Comparison of ENCODE assay signal across 8 cellular contexts in the genomic region with DNA sequence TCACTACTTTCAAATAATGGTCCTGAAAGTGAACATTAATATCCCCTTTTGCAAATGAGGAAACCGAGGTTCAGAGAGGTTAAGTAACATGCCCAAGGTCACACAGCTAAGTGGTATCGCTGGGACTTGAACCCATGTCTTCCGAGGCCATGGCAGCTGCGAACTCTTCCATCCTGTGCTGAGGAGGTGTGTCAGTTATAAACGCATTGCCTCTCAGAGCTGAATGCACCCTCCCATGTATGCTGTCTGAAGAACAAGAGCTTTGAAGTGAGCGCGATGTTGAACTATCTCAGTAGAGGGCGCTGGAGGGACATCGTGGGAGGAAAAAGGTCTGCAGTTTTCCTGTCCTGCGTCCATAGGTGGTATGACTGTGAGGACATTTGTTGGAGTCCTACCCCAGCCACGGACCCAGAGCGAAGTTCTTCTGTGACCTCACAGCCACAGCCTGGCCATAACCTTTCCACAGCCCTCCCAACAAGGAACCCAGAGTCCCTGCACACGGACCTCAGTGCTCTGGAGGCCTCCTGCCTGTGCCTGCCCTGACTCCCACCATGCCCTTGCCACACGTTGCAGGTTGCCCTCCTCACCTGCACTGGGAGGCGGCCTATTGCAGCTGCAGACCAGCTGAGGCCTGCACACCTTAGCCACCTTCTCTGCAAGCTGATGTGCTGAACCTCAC. TPM values are rescaled to one million over a fixed set of nuclear protein-coding genes. Genes with fewer than 3 reads are reported as not detected.
A peak's percentile ranks its signal among the peaks of the same experiment; 100 is the strongest.
DNase-seq lines count a peak whose midpoint lies in the region; ATAC-seq and TF ChIP-seq lines count a peak whose summit lies in the region.

No MANE protein-coding gene starts in this region.

- H3K9ac ChIP-seq in neural cell (ENCODE audit: low read length), result no peak overlapping the region

- H3F3A ChIP-seq in neural cell (ENCODE audit: insufficient read depth, low read length, poor library complexity, severe bottlenecking), result no peaks in the 10 kb centered on the region

- no peak for TF ChIP-seq RAD21 in neural cell (conservative IDR thresholded peaks at IDR 0.05)

- no peaks in the 10 kb centered on the region for H3K36me3 Mint-ChIP-seq in activated T-cell treated with anti-CD3 and anti-CD28 coated beads, Interleukin-2, amount 50 U/mL, for 4 hours (ENCODE audit: insufficient read depth)

- no peak overlapping the region for H3K27ac ChIP-seq in Panc1 (ENCODE audit: low read length)
- no peak overlapping the region for H3K27ac ChIP-seq in neural cell (ENCODE audit: low read length)

- no peaks in the 10 kb centered on the region for H3K27me3 ChIP-seq in Panc1 (ENCODE audit: control insufficient read depth, insufficient read depth, low read length)
- no peaks in the 10 kb centered on the region for H3K27me3 ChIP-seq in neural cell (ENCODE audit: insufficient read depth, low read depth, low read length)

- H3K9me2 ChIP-seq in neural cell (ENCODE audit: insufficient read depth, low read length), result no peaks in the 10 kb centered on the region

- TF ChIP-seq EP300 in neural cell (conservative IDR thresholded peaks at IDR 0.05; ENCODE audit: poor library complexity, severe bottlenecking), result no peak

- 0 out of 2 replicates have a peak, but pooled peaks cover 2% of the 10 kb centered on the region for H3K4me1 ChIP-seq in Panc1 (ENCODE audit: control insufficient read depth, insufficient read depth, low read length)

- no peaks in the 10 kb centered on the region for H3K9me3 Mint-ChIP-seq in activated T-cell treated with anti-CD3 and anti-CD28 coated beads, Interleukin-2, amount 50 U/mL, for 4 hours
- H3K9me3 Mint-ChIP-seq in stimulated activated naive CD8-positive, alpha-beta T cell treated with anti-CD3 and anti-CD28 coated beads, Interleukin-15, amount 100 ng/mL, for 72 hours, result no peaks in the 10 kb centered on the region

- no peak overlapping the region for H3K4me3 Mint-ChIP-seq in activated T-cell treated with anti-CD3 and anti-CD28 coated beads, Interleukin-2, amount 50 U/mL, for 4 hours
- H3K4me3 Mint-ChIP-seq in stimulated activated naive CD8-positive, alpha-beta T cell treated with anti-CD3 and anti-CD28 coated beads, Interleukin-15, amount 100 ng/mL, for 72 hours, result no peak overlapping the region

- H3K4me3 ChIP-seq in Panc1 (ENCODE audit: low read depth in 2 of 2, low read length in 2 of 2) (peak overlapping the region in 1 of 2 experiments; percentile 15; a peak in 1 of 4 replicates), neural cell (ENCODE audit: low read length) (no peak overlapping the region)

- DNase-seq in AML-193 (lab: John Stamatoyannopoulos, UW) (peak; percentile 75 to 78), Kasumi-1 (lab: John Stamatoyannopoulos, UW) (peak; percentile 83 to 89), Panc1 (ENCODE audit: low read depth, low spot score) (peak; percentile 65), fibroblast of peridontal ligament (ENCODE audit: extremely low read depth) (peak; percentile 86)
- DNase-seq in activated T-cell treated with anti-CD3 and anti-CD28 coated beads, Interleukin-2, amount 50 U/mL, for 4 hours, result peak; percentile 45
- DNase-seq in stimulated activated naive CD8-positive, alpha-beta T cell treated with anti-CD3 and anti-CD28 coated beads, Interleukin-15, amount 100 ng/mL, for 72 hours, result peak; percentile 65 to 74

- in situ Hi-C loops in Panc1 (cut with HindIII; ENCODE audit: low pct_unique_long_range_greater_than_20kb, low sequenced_read_pairs), result no loop called here

- no peaks in the 10 kb centered on the region for H3K79me2 ChIP-seq in neural cell (replicated peaks; ENCODE audit: insufficient read depth, low read length)

- H3K9me3 ChIP-seq in Panc1 (ENCODE audit: control insufficient read depth, insufficient read depth, low read depth, low read length) (no peaks in the 10 kb centered on the region), neural cell (ENCODE audit: low read length) (no peaks in the 10 kb centered on the region)

- ATAC-seq in GM19395 (IDR thresholded peaks at IDR 0.05; ENCODE audit: unreplicated experiment), result peak; percentile 81
- peak; percentile 91 for ATAC-seq in Panc1
- ATAC-seq in activated T-cell treated with anti-CD3 and anti-CD28 coated beads, Interleukin-2, amount 50 U/mL, for 4 hours, result peak; percentile 74 to 81
- peak; percentile 88 for ATAC-seq in stimulated activated naive CD8-positive, alpha-beta T cell treated with anti-CD3 and anti-CD28 coated beads, Interleukin-15, amount 100 ng/mL, for 72 hours

- no TSS peak for BruUV-seq in Panc1 (replicated peaks; lab: Mats Ljungman, UMichigan)

- H3K27ac Mint-ChIP-seq in stimulated activated naive CD8-positive, alpha-beta T cell treated with anti-CD3 and anti-CD28 coated beads, Interleukin-15, amount 100 ng/mL, for 72 hours, result peak overlapping the region; percentile 42 to 64

- H4K20me1 ChIP-seq in neural cell (ENCODE audit: insufficient read depth), result no peaks in the 10 kb centered on the region

- TF ChIP-seq CTCF in Panc1 (IDR thresholded peaks at IDR 0.05) (peak; percentile 89), neural cell (IDR thresholded peaks at IDR 0.05; ENCODE audit: poor library complexity, severe bottlenecking) (peak; percentile 34)

- H3K36me3 ChIP-seq in Panc1 (ENCODE audit: control insufficient read depth, insufficient read depth, low read length), result no peaks in the 10 kb centered on the region
- no peaks in the 10 kb centered on the region for H3K36me3 ChIP-seq in neural cell (ENCODE audit: insufficient read depth, low read length)

- no peak overlapping the region for H3K4me2 ChIP-seq in neural cell (ENCODE audit: low read length)

- POLR2A ChIA-PET in Panc1 (lab: Charles Lee), result no interaction called here

- no peak overlapping the region for H2AFZ ChIP-seq in neural cell (ENCODE audit: low read depth, low read length)

- intact Hi-C loops in Panc1 (cut with micrococcal nuclease; ENCODE audit: unreplicated experiment), result loop anchor here (5.0 to 10.0 kb wide), 3 partner anchors 72 to 337 kb away; no protein-coding TSS in a partner anchor

- H3K4me1 Mint-ChIP-seq in activated T-cell treated with anti-CD3 and anti-CD28 coated beads, Interleukin-2, amount 50 U/mL, for 4 hours (ENCODE audit: low read depth), result peaks cover 5% of the 10 kb centered on the region
- H3K4me1 Mint-ChIP-seq in stimulated activated naive CD8-positive, alpha-beta T cell treated with anti-CD3 and anti-CD28 coated beads, Interleukin-15, amount 100 ng/mL, for 72 hours, result peaks cover 13% of the 10 kb centered on the region

- CTCF ChIA-PET in Panc1 (lab: Charles Lee), result interaction anchor here (0.6 to 1.4 kb wide), 8 partner anchors 8 to 134 kb away, joined by 3 to 22 read pairs (median 4); a partner anchor contains a TSS

- H3K27me3 Mint-ChIP-seq in activated T-cell treated with anti-CD3 and anti-CD28 coated beads, Interleukin-2, amount 50 U/mL, for 4 hours (ENCODE audit: low read depth), result peaks cover 10% of the 10 kb centered on the region
- H3K27me3 Mint-ChIP-seq in stimulated activated naive CD8-positive, alpha-beta T cell treated with anti-CD3 and anti-CD28 coated beads, Interleukin-15, amount 100 ng/mL, for 72 hours, result peaks cover 24% of the 10 kb centered on the region

TF ChIP-seq in neural cell, 6 proteins besides CTCF, POLR2A, EP300 and RAD21:
- no peak for TF ChIP-seq MXI1 (conservative IDR thresholded peaks at IDR 0.05; ENCODE audit: poor library complexity, severe bottlenecking)
- TF ChIP-seq, protein P1, sequence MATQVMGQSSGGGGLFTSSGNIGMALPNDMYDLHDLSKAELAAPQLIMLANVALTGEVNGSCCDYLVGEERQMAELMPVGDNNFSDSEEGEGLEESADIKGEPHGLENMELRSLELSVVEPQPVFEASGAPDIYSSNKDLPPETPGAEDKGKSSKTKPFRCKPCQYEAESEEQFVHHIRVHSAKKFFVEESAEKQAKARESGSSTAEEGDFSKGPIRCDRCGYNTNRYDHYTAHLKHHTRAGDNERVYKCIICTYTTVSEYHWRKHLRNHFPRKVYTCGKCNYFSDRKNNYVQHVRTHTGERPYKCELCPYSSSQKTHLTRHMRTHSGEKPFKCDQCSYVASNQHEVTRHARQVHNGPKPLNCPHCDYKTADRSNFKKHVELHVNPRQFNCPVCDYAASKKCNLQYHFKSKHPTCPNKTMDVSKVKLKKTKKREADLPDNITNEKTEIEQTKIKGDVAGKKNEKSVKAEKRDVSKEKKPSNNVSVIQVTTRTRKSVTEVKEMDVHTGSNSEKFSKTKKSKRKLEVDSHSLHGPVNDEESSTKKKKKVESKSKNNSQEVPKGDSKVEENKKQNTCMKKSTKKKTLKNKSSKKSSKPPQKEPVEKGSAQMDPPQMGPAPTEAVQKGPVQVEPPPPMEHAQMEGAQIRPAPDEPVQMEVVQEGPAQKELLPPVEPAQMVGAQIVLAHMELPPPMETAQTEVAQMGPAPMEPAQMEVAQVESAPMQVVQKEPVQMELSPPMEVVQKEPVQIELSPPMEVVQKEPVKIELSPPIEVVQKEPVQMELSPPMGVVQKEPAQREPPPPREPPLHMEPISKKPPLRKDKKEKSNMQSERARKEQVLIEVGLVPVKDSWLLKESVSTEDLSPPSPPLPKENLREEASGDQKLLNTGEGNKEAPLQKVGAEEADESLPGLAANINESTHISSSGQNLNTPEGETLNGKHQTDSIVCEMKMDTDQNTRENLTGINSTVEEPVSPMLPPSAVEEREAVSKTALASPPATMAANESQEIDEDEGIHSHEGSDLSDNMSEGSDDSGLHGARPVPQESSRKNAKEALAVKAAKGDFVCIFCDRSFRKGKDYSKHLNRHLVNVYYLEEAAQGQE (IDR thresholded peaks at IDR 0.05; ENCODE audit: borderline replicate concordance), result no peak
- no peak for TF ChIP-seq SMC3 (conservative IDR thresholded peaks at IDR 0.05; ENCODE audit: poor library complexity)
- no peak for TF ChIP-seq TAF1 (IDR thresholded peaks at IDR 0.05; ENCODE audit: low read depth)
- TF ChIP-seq EZH2 (IDR thresholded peaks at IDR 0.05; ENCODE audit: borderline replicate concordance, insufficient read depth, low read length, poor library complexity, severe bottlenecking), result no peak
- TF ChIP-seq POLR2AphosphoS5 (IDR thresholded peaks at IDR 0.05), result no peak
TF ChIP-seq in neural cell: peak in this region for 0.

RNA-seq across cellular contexts. Expression of a gene that starts 7.5 kb away (rescaled TPM):
- total RNA-seq in Panc1 (2021; ENCODE audit: unreplicated experiment), result not detected
- not detected for polyA plus RNA-seq in Panc1 (2012; ENCODE audit: insufficient read length)
- total RNA-seq in activated T-cell treated with anti-CD3 and anti-CD28 coated beads, Interleukin-2, amount 50 U/mL, for 4 hours, result not detected
- not detected in 2 replicates for polyA plus RNA-seq in neural cell
- not detected in 2 replicates for polyA minus RNA-seq in neural cell

RNA-seq across cellular contexts. Expression of a gene that starts 22.9 kb away (rescaled TPM):
- total RNA-seq in Panc1 (2021; ENCODE audit: unreplicated experiment), result not detected
- not detected for polyA plus RNA-seq in Panc1 (2012; ENCODE audit: insufficient read length)
- under 1 TPM in 1 of 3 donors, not detected in 2; 0.13 TPM for total RNA-seq in activated T-cell treated with anti-CD3 and anti-CD28 coated beads, Interleukin-2, amount 50 U/mL, for 4 hours
- polyA plus RNA-seq in neural cell, result not detected in 2 replicates
- polyA minus RNA-seq in neural cell, result not detected in 2 replicates
